9 cellular contexts compared by ENCODE assay signal in genomic region chr16:87407511-87408112, GRCh38. TPM values are rescaled to one million over a fixed set of nuclear protein-coding genes. Genes with fewer than 3 reads are reported as not detected.
DNase-seq lines count a peak whose midpoint lies in the region; ATAC-seq and TF ChIP-seq lines count a peak whose summit lies in the region.
"Had no signal": no experiment of that assay in that cellular context is flagged by ENCODE, and none has a peak within 500 bp of the region (broad histone marks: within the 10 kb centered on the region; RNA-seq: fewer than 3 reads in every experiment).

No MANE protein-coding gene starts in this region.

- H3K4me1 ChIP-seq in A673 (ENCODE audit: insufficient read depth, low read length, poor library complexity, severe bottlenecking) (no peaks in the 10 kb centered on the region), OCI-LY7 (ENCODE audit: insufficient read depth, low read length, poor library complexity, severe bottlenecking) (no peaks in the 10 kb centered on the region)

- WGBS in lower leg skin, 2 donors: 76 to 79% methylated on average over 26 of the region's 26 CpGs

- TF ChIP-seq CTCF in lower leg skin (IDR thresholded peaks at IDR 0.05) (no peak), A673 (conservative IDR thresholded peaks at IDR 0.05; ENCODE audit: low read depth, low read length) (no peak), OCI-LY7 (conservative IDR thresholded peaks at IDR 0.05; ENCODE audit: low read length) (no peak)

- POLR2A ChIA-PET in A673 (lab: Charles Lee; ENCODE audit: low non-redundant PET): no interaction called here
- POLR2A ChIA-PET in OCI-LY7 (lab: Charles Lee): interaction anchor here (0.7 kb wide), 1 partner anchor 8 kb away, joined by 3 read pairs; no protein-coding TSS in a partner anchor

- ATAC-seq in GM21786 (IDR thresholded peaks at IDR 0.05; ENCODE audit: unreplicated experiment) (no peak), HG03097 (IDR thresholded peaks at IDR 0.05; ENCODE audit: low FRiP score, unreplicated experiment) (no peak)

- BruUV-seq in A673 (replicated peaks; lab: Mats Ljungman, UMichigan) (no TSS peak), OCI-LY7 (replicated peaks; lab: Mats Ljungman, UMichigan) (no TSS peak)

- no peak overlapping the region for H3K4me3 ChIP-seq in lower leg skin (ENCODE audit: low read depth, poor library complexity, severe bottlenecking)
- no peak overlapping the region for H3K4me3 ChIP-seq in A673 (ENCODE audit: low read depth, low read length, poor library complexity, severe bottlenecking)
- no peak overlapping the region for H3K4me3 ChIP-seq in OCI-LY7 (ENCODE audit: low read depth, low read length, poor library complexity, severe bottlenecking)

- DNase-seq in AG20443 (ENCODE audit: low spot score): peak; percentile 80
- DNase-seq in HT-29 (ENCODE audit: low spot score): peak; percentile 95
- peak; percentile 27 for DNase-seq in amniotic epithelial cell (ENCODE audit: low read depth)
- DNase-seq in lower leg skin (ENCODE audit: low spot score in 2 of 2): peak; percentile 43 to 89
- no peak for DNase-seq in A673 (ENCODE audit: low spot score)
- no peak for DNase-seq in OCI-LY7 (ENCODE audit: low spot score)
- DNase-seq: CD4-positive, CD25-positive, alpha-beta regulatory T cell had no signal

- CTCF ChIA-PET in A673 (lab: Charles Lee) (no interaction called here), OCI-LY7 (lab: Charles Lee; ENCODE audit: unreplicated experiment) (no interaction called here)

- H2AFZ ChIP-seq in OCI-LY7 (ENCODE audit: low read length): no peak overlapping the region

- intact Hi-C loops in lower leg skin (cut with DNase I; ENCODE audit: low total_unique reads): no loop called here
- intact Hi-C loops in A673 (cut with micrococcal nuclease; ENCODE audit: unreplicated experiment): loop anchor here (10.0 kb wide), 1 partner anchor 357 kb away; the partner anchor contains the start of gene KLHDC4
- intact Hi-C loops in OCI-LY7 (cut with micrococcal nuclease; ENCODE audit: unreplicated experiment): no loop called here

- H3K36me3 ChIP-seq in A673 (ENCODE audit: insufficient read depth, low read length, poor library complexity, severe bottlenecking): peaks cover 79% of the 10 kb centered on the region
- H3K36me3 ChIP-seq in OCI-LY7 (ENCODE audit: insufficient read depth, low read length): peaks cover 57% of the 10 kb centered on the region

- H4K20me1 ChIP-seq in OCI-LY7 (ENCODE audit: insufficient read depth, low read length): no peaks in the 10 kb centered on the region; the same call in 1 of the 2 replicates

- TF ChIP-seq POLR2A in lower leg skin (IDR thresholded peaks at IDR 0.05): no peak

- no peak overlapping the region for H3K4me2 ChIP-seq in OCI-LY7 (ENCODE audit: low read length)

- no peak overlapping the region for H3K27ac ChIP-seq in A673 (ENCODE audit: low read depth, low read length, poor library complexity, severe bottlenecking)
- no peak overlapping the region for H3K27ac ChIP-seq in OCI-LY7 (ENCODE audit: low read depth, low read length, poor library complexity, severe bottlenecking)

- H3K9me3 ChIP-seq in A673 (ENCODE audit: low read depth, low read length, poor library complexity, severe bottlenecking) (no peaks in the 10 kb centered on the region), OCI-LY7 (ENCODE audit: low read length) (no peaks in the 10 kb centered on the region)

- H3K79me2 ChIP-seq in OCI-LY7 (ENCODE audit: insufficient read depth, low read depth, low read length): no peaks in the 10 kb centered on the region

- H3K27me3 ChIP-seq in A673 (replicated peaks; ENCODE audit: insufficient read depth, low read depth, low read length, poor library complexity): no peaks in the 10 kb centered on the region

- H3K9me2 ChIP-seq in OCI-LY7 (ENCODE audit: insufficient read depth, low read length): no peaks in the 10 kb centered on the region

RNA-seq across cellular contexts. Expression of gene MAP1LC3B, which starts 15.5 kb away (rescaled TPM):
- total RNA-seq in HT-29 (2014; rRNA removed; shearing (Covaris generic)): 14.3 and 15.3 TPM in 2 replicates
- 10 to 100 TPM; 73.8 to 76.4 (median 74.5) TPM for total RNA-seq in lower leg skin
- 68.6 and 74.7 TPM in 2 replicates for total RNA-seq in A673 (2021)
- total RNA-seq in OCI-LY7 (2014; rRNA removed; shearing (Covaris generic)): 15.3 and 15.5 TPM in 2 replicates
- 43.8 and 48.5 TPM in 2 replicates for total RNA-seq in OCI-LY7 (2022)

RNA-seq across cellular contexts. Expression of gene FBXO31, which starts 24.0 kb away (rescaled TPM):
- total RNA-seq in HT-29 (2014; rRNA removed; shearing (Covaris generic)): 26.6 and 30.8 TPM in 2 replicates
- total RNA-seq in lower leg skin (100 to 1,000 TPM in 2 of 4 donors, 10 to 100 TPM in 2; 64.3 to 127 (median 84.1) TPM), A673 (2021) (32.2 and 34.3 TPM in 2 replicates), OCI-LY7 (2022) (25.5 and 32.4 TPM in 2 replicates)
- 14.5 and 26.0 TPM in 2 replicates for total RNA-seq in OCI-LY7 (2014; rRNA removed; shearing (Covaris generic))

Comparison
In these comparisons a context has a peak if more than half of its experiments do, and no peak if none do; other contexts are left out.
1. DNase-seq: peak in AG20443 (single experiment), HT-29 (single experiment), amniotic epithelial cell (single experiment) and lower leg skin (2 of 2); none in A673 (single experiment) and OCI-LY7 (single experiment).